ENCODE assay signal across 24 cellular contexts in genomic region chr11:14124345-14124744, GRCh38.
A peak's percentile ranks its signal among the peaks of the same experiment; 100 is the strongest.
DNase-seq lines count a peak whose midpoint lies in the region; ATAC-seq and TF ChIP-seq lines count a peak whose summit lies in the region.
"Had no signal": no experiment of that assay in that cellular context is flagged by ENCODE, and none has a peak within 500 bp of the region (broad histone marks: within the 10 kb centered on the region; RNA-seq: fewer than 3 reads in every experiment).

No MANE protein-coding gene starts in this region.

- H3K4me1 ChIP-seq in hepatocyte (ENCODE audit: insufficient read depth) (peaks cover 6% of the 10 kb centered on the region), A673 (ENCODE audit: insufficient read depth, low read length, poor library complexity, severe bottlenecking) (no peaks in the 10 kb centered on the region), sigmoid colon (peaks cover 0 to 12% (median 4%) of the 10 kb centered on the region in 4 donors)
- H3K4me1 ChIP-seq: BLaER1 treated with 17β-estradiol and CSF1 and Interleukin-3, amounts not matched to agents 10 nM and 100 nM; HAP-1 had no signal

- H3K36me3 ChIP-seq in hepatocyte (replicated peaks; ENCODE audit: insufficient read depth, low read depth) (no peaks in the 10 kb centered on the region), A673 (ENCODE audit: insufficient read depth, low read length, poor library complexity, severe bottlenecking) (no peaks in the 10 kb centered on the region), sigmoid colon (no peaks in the 10 kb centered on the region)
- H3K36me3 ChIP-seq: BLaER1 treated with 17β-estradiol and CSF1 and Interleukin-3, amounts not matched to agents 10 nM and 100 nM; HAP-1; SJSA1 had no signal

- TF ChIP-seq CTCF in epithelial cell of esophagus (IDR thresholded peaks at IDR 0.05; ENCODE audit: insufficient read depth, low read depth, low read length, missing control alignments) (no peak), hepatocyte (IDR thresholded peaks at IDR 0.05; ENCODE audit: poor library complexity) (no peak), A673 (conservative IDR thresholded peaks at IDR 0.05; ENCODE audit: low read depth, low read length) (no peak), sigmoid colon (IDR thresholded peaks at IDR 0.05) (no peak)

- H3K4me2 ChIP-seq in hepatocyte, result no peak overlapping the region
- H3K4me2 ChIP-seq: BLaER1 treated with 17β-estradiol and CSF1 and Interleukin-3, amounts not matched to agents 10 nM and 100 nM; GM23338; KMS-11 had no signal

- H3K27me3 Mint-ChIP-seq in activated T-helper 17 cell treated with anti-CD3 and anti-CD28 coated beads, Interleukin-2, amount 50 U/mL, for 72 hours, result no peaks in the 10 kb centered on the region
- H3K27me3 Mint-ChIP-seq: CD4-positive, alpha-beta memory T cell had no signal

- H3K27ac ChIP-seq in hepatocyte (peak overlapping the region; percentile 3), A673 (ENCODE audit: low read depth, low read length, poor library complexity, severe bottlenecking) (no peak overlapping the region), sigmoid colon (no peak overlapping the region)
- H3K27ac ChIP-seq: BLaER1 treated with 17β-estradiol and CSF1 and Interleukin-3, amounts not matched to agents 10 nM and 100 nM; KMS-11; SJSA1 had no signal

- no peaks in the 10 kb centered on the region for H3K79me2 ChIP-seq in hepatocyte

- CTCF ChIA-PET in A673 (lab: Charles Lee), result no interaction called here

- TF ChIP-seq EP300 in sigmoid colon (IDR thresholded peaks at IDR 0.05), result no peak

- H3K9me3 Mint-ChIP-seq in activated T-helper 17 cell treated with anti-CD3 and anti-CD28 coated beads, Interleukin-2, amount 50 U/mL, for 72 hours, result peaks cover 3% of the 10 kb centered on the region

- TF ChIP-seq POLR2A in sigmoid colon (IDR thresholded peaks at IDR 0.05), result no peak

- no peaks in the 10 kb centered on the region for H4K20me1 ChIP-seq in hepatocyte (ENCODE audit: insufficient read depth, poor library complexity, severe bottlenecking)
- H4K20me1 ChIP-seq: BLaER1 treated with 17β-estradiol and CSF1 and Interleukin-3, amounts not matched to agents 10 nM and 100 nM had no signal

- WGBS in hepatocyte (ENCODE audit: low lambda C conversion rate, missing lambda C conversion rate), result 60% methylated on average over 3 of the region's 3 CpGs
- 59 to 76% methylated on average over 3 of the region's 3 CpGs for WGBS in sigmoid colon, 2 donors

- H3K27me3 ChIP-seq in hepatocyte (no peaks in the 10 kb centered on the region), A673 (replicated peaks; ENCODE audit: insufficient read depth, low read depth, low read length, poor library complexity) (no peaks in the 10 kb centered on the region), sigmoid colon (no peaks in the 10 kb centered on the region)
- H3K27me3 ChIP-seq: BLaER1 treated with 17β-estradiol and CSF1 and Interleukin-3, amounts not matched to agents 10 nM and 100 nM; SJSA1 had no signal

- intact Hi-C loops in A673 (cut with micrococcal nuclease; ENCODE audit: unreplicated experiment) (no loop called here), sigmoid colon (cut with DNase I) (no loop called here)

- no peak overlapping the region for H2AFZ ChIP-seq in hepatocyte
- H2AFZ ChIP-seq: GM23338 had no signal

- no peak overlapping the region for H3K27ac Mint-ChIP-seq in activated T-helper 17 cell treated with anti-CD3 and anti-CD28 coated beads, Interleukin-2, amount 50 U/mL, for 72 hours
- H3K27ac Mint-ChIP-seq: CD4-positive, alpha-beta memory T cell; GM23338 had no signal

- peak; percentile 21 for DNase-seq in epithelial cell of esophagus (ENCODE audit: low read depth)
- no peak for DNase-seq in hepatocyte (ENCODE audit: low spot score)
- no peak for DNase-seq in NCI-H2171 (lab: John Stamatoyannopoulos, UW)
- no peak for DNase-seq in kidney glomerular epithelial cell (lab: John Stamatoyannopoulos, UW)
- no peak for DNase-seq in A673 (ENCODE audit: low spot score)
- DNase-seq in sigmoid colon, result no peak
- DNase-seq: ACHN; CD4-positive, alpha-beta memory T cell; DND-41; IMR-90; NCI-H1105 treated with DMSO at 0.1 percent for 48 hours; NCI-H2029 treated with DMSO at 0.1 percent for 48 hours; NCI-H2171 treated with DMSO at 0.1 percent for 48 hours; NCI-H446 treated with DMSO at 0.1 percent for 48 hours; NCI-H526 treated with DMSO at 0.1 percent for 48 hours; OCI-M1 had no signal

- H3K4me1 Mint-ChIP-seq in activated T-helper 17 cell treated with anti-CD3 and anti-CD28 coated beads, Interleukin-2, amount 50 U/mL, for 72 hours, result no peaks in the 10 kb centered on the region
- H3K4me1 Mint-ChIP-seq: GM23338 had no signal

- BruUV-seq in A673 (replicated peaks; lab: Mats Ljungman, UMichigan), result no TSS peak

- H3K4me3 ChIP-seq in epithelial cell of esophagus (ENCODE audit: low read length) (no peak overlapping the region), hepatocyte (no peak overlapping the region), A673 (ENCODE audit: low read depth, low read length, poor library complexity, severe bottlenecking) (no peak overlapping the region), sigmoid colon (no peak overlapping the region)
- H3K4me3 ChIP-seq: BLaER1 treated with 17β-estradiol and CSF1 and Interleukin-3, amounts not matched to agents 10 nM and 100 nM; GM12878; GM23338; HAP-1; SJSA1 had no signal

- POLR2A ChIA-PET in A673 (lab: Charles Lee; ENCODE audit: low non-redundant PET), result no interaction called here

- no peak overlapping the region for H3K4me3 Mint-ChIP-seq in activated T-helper 17 cell treated with anti-CD3 and anti-CD28 coated beads, Interleukin-2, amount 50 U/mL, for 72 hours
- H3K4me3 Mint-ChIP-seq: CD4-positive, alpha-beta memory T cell; GM23338 had no signal

- no peaks in the 10 kb centered on the region for H3K9me2 ChIP-seq in hepatocyte (replicated peaks; ENCODE audit: insufficient read depth)

- H3K36me3 Mint-ChIP-seq in activated T-helper 17 cell treated with anti-CD3 and anti-CD28 coated beads, Interleukin-2, amount 50 U/mL, for 72 hours (ENCODE audit: low read depth), result peaks cover 9% of the 10 kb centered on the region

- no peaks in the 10 kb centered on the region for H3K9me3 ChIP-seq in hepatocyte (ENCODE audit: low read depth)
- H3K9me3 ChIP-seq in A673 (ENCODE audit: low read depth, low read length, poor library complexity, severe bottlenecking), result no peaks in the 10 kb centered on the region
- no peaks in the 10 kb centered on the region for H3K9me3 ChIP-seq in sigmoid colon
- H3K9me3 ChIP-seq: HAP-1, SJSA1 had no signal

- ATAC-seq in activated T-helper 17 cell treated with anti-CD3 and anti-CD28 coated beads, Interleukin-2, amount 50 U/mL, for 72 hours (replicated peaks), result peak; percentile 70
- ATAC-seq: GM12878, GM23338, Right ventricle myocardium inferior had no signal
